12 cellular contexts compared by ENCODE assay signal in the genomic region with DNA sequence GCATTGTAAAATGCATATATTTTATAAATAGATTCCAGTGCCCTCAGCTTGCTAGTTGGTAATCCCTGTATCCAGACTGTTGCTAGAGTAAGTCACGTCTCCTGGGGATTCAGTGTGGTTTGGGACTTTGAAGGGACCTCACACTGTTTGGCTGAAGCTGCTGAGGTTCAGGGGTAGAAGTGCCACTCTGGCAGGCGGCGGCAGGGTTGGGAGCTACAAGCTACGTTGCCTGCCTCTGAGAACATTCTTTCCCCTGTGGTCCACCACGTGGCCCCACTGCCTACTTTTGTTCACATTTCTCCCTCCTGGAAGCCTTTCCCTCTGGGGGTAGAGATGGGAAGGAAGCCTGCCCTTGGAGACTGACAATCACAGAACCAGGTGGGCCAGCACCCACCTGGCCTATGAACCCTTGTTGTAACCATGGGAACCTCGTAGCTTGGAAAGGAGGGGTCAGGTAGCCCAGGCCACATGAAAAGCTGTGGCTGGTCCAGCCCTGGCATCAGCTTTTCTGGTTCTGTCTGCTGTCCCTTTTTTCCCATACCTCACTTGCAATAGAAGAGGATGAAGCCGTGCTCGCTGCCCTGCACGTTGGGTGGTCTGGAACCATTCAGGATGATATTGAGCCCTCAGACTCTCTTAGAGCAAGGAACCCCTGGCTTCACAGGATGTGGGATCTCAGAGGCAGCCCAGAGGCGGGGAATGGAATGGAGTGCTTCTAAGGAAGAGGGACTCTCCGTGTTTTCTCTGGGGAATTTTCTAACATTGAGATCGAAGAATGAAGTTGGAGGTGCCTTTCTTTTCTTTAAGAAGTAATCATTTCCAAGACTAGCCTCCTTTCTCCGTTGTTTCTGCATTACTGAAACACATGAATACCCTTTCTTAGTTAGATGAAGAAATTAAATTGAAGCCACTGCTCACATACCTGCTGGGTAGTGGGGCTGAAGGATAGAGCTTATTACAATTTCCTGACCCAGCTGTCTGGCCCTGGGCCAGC. TPM values are rescaled to one million over a fixed set of nuclear protein-coding genes. Genes with fewer than 3 reads are reported as not detected.
DNase-seq lines count a peak whose midpoint lies in the region; ATAC-seq and TF ChIP-seq lines count a peak whose summit lies in the region.
"Had no signal": no experiment of that assay in that cellular context is flagged by ENCODE, and none has a peak within 500 bp of the region (broad histone marks: within the 10 kb centered on the region; RNA-seq: fewer than 3 reads in every experiment).

No MANE protein-coding gene starts in this region.

- peak overlapping the region; percentile 47 for H3K4me3 Mint-ChIP-seq in activated naive CD4-positive, alpha-beta T cell treated with anti-CD3 and anti-CD28 coated beads, Interleukin-2, amount 50 U/mL, for 24 hours
- H3K4me3 Mint-ChIP-seq in activated naive CD8-positive, alpha-beta T cell treated with anti-CD3 and anti-CD28 coated beads, Interleukin-2, amount 50 U/mL, for 24 hours, result no peak overlapping the region
- H3K4me3 Mint-ChIP-seq in mesothelial cell of epicardium (peak overlapping the region; percentile 71), CD14-positive monocyte (no peak overlapping the region)
- H3K4me3 Mint-ChIP-seq in stimulated activated memory B cell treated with anti-CD40 and anti-IgM and Interleukin-4, amounts not matched to agents 10 μg/mL and 1 μg/mL and 100 μg/mL, for 72 hours, result no peak overlapping the region

- no peaks in the 10 kb centered on the region for H3K36me3 ChIP-seq in uterus

- no peaks in the 10 kb centered on the region for H3K9me3 Mint-ChIP-seq in activated naive CD4-positive, alpha-beta T cell treated with anti-CD3 and anti-CD28 coated beads, Interleukin-2, amount 50 U/mL, for 24 hours
- H3K9me3 Mint-ChIP-seq in activated naive CD8-positive, alpha-beta T cell treated with anti-CD3 and anti-CD28 coated beads, Interleukin-2, amount 50 U/mL, for 24 hours, result no peaks in the 10 kb centered on the region
- H3K9me3 Mint-ChIP-seq in mesothelial cell of epicardium, result no peaks in the 10 kb centered on the region
- peaks cover 0 to 3% (median 0%) of the 10 kb centered on the region in 7 donors for H3K9me3 Mint-ChIP-seq in CD14-positive monocyte
- H3K9me3 Mint-ChIP-seq in stimulated activated memory B cell treated with anti-CD40 and anti-IgM and Interleukin-4, amounts not matched to agents 10 μg/mL and 1 μg/mL and 100 μg/mL, for 72 hours, result no peaks in the 10 kb centered on the region
- H3K9me3 Mint-ChIP-seq: effector memory CD8-positive, alpha-beta T cell; natural killer cell had no signal

- peak overlapping the region; percentile 38 for H3K27ac Mint-ChIP-seq in activated naive CD4-positive, alpha-beta T cell treated with anti-CD3 and anti-CD28 coated beads, Interleukin-2, amount 50 U/mL, for 24 hours
- H3K27ac Mint-ChIP-seq in activated naive CD8-positive, alpha-beta T cell treated with anti-CD3 and anti-CD28 coated beads, Interleukin-2, amount 50 U/mL, for 24 hours, result peak overlapping the region; percentile 33
- H3K27ac Mint-ChIP-seq in mesothelial cell of epicardium (peak overlapping the region; percentile 72), CD14-positive monocyte (no peak overlapping the region)
- H3K27ac Mint-ChIP-seq in stimulated activated memory B cell treated with anti-CD40 and anti-IgM and Interleukin-4, amounts not matched to agents 10 μg/mL and 1 μg/mL and 100 μg/mL, for 72 hours, result no peak overlapping the region

- H3K9me3 ChIP-seq in uterus, result no peaks in the 10 kb centered on the region

- H3K27me3 Mint-ChIP-seq in activated naive CD4-positive, alpha-beta T cell treated with anti-CD3 and anti-CD28 coated beads, Interleukin-2, amount 50 U/mL, for 24 hours, result no peaks in the 10 kb centered on the region
- H3K27me3 Mint-ChIP-seq in activated naive CD8-positive, alpha-beta T cell treated with anti-CD3 and anti-CD28 coated beads, Interleukin-2, amount 50 U/mL, for 24 hours, result no peaks in the 10 kb centered on the region
- H3K27me3 Mint-ChIP-seq in mesothelial cell of epicardium (ENCODE audit: low read depth), result no peaks in the 10 kb centered on the region
- H3K27me3 Mint-ChIP-seq in CD14-positive monocyte (ENCODE audit: low read depth in 3 of 3), result peaks cover 2 to 15% (median 11%) of the 10 kb centered on the region in 3 donors
- H3K27me3 Mint-ChIP-seq in stimulated activated memory B cell treated with anti-CD40 and anti-IgM and Interleukin-4, amounts not matched to agents 10 μg/mL and 1 μg/mL and 100 μg/mL, for 72 hours, result peaks cover 7% of the 10 kb centered on the region
- H3K27me3 Mint-ChIP-seq: effector memory CD8-positive, alpha-beta T cell had no signal

- no peaks in the 10 kb centered on the region for H3K27me3 ChIP-seq in uterus

- H3K4me3 ChIP-seq in uterus, result no peak overlapping the region

- peaks cover 82% of the 10 kb centered on the region for H3K4me1 Mint-ChIP-seq in activated naive CD4-positive, alpha-beta T cell treated with anti-CD3 and anti-CD28 coated beads, Interleukin-2, amount 50 U/mL, for 24 hours
- peaks cover 72% of the 10 kb centered on the region for H3K4me1 Mint-ChIP-seq in activated naive CD8-positive, alpha-beta T cell treated with anti-CD3 and anti-CD28 coated beads, Interleukin-2, amount 50 U/mL, for 24 hours
- peaks cover 59% of the 10 kb centered on the region for H3K4me1 Mint-ChIP-seq in mesothelial cell of epicardium
- H3K4me1 Mint-ChIP-seq in CD14-positive monocyte, result peaks cover 21% of the 10 kb centered on the region
- H3K4me1 Mint-ChIP-seq in stimulated activated memory B cell treated with anti-CD40 and anti-IgM and Interleukin-4, amounts not matched to agents 10 μg/mL and 1 μg/mL and 100 μg/mL, for 72 hours, result peaks cover 7% of the 10 kb centered on the region

- H3K36me3 Mint-ChIP-seq in activated naive CD4-positive, alpha-beta T cell treated with anti-CD3 and anti-CD28 coated beads, Interleukin-2, amount 50 U/mL, for 24 hours, result peaks cover 5% of the 10 kb centered on the region
- peaks cover 12% of the 10 kb centered on the region for H3K36me3 Mint-ChIP-seq in activated naive CD8-positive, alpha-beta T cell treated with anti-CD3 and anti-CD28 coated beads, Interleukin-2, amount 50 U/mL, for 24 hours (ENCODE audit: low read depth)
- H3K36me3 Mint-ChIP-seq in mesothelial cell of epicardium, result no peaks in the 10 kb centered on the region
- peaks cover 0 to 3% of the 10 kb centered on the region in 2 donors for H3K36me3 Mint-ChIP-seq in CD14-positive monocyte
- no peaks in the 10 kb centered on the region for H3K36me3 Mint-ChIP-seq in stimulated activated memory B cell treated with anti-CD40 and anti-IgM and Interleukin-4, amounts not matched to agents 10 μg/mL and 1 μg/mL and 100 μg/mL, for 72 hours
- H3K36me3 Mint-ChIP-seq: natural killer cell had no signal

- TF ChIP-seq CTCF in mesothelial cell of epicardium (IDR thresholded peaks at IDR 0.05; ENCODE audit: unreplicated experiment) (no peak), uterus (IDR thresholded peaks at IDR 0.05) (no peak), CD14-positive monocyte (IDR thresholded peaks at IDR 0.05) (no peak)

- peaks cover 0 to 16% of the 10 kb centered on the region in 2 donors for H3K4me1 ChIP-seq in uterus

- peak overlapping the region; percentile 42 to 53 for H3K27ac ChIP-seq in uterus

- ATAC-seq in activated naive CD8-positive, alpha-beta T cell treated with anti-CD3 and anti-CD28 coated beads, Interleukin-2, amount 50 U/mL, for 24 hours, result no peak
- ATAC-seq in stimulated activated memory B cell treated with anti-CD40 and anti-IgM and Interleukin-4, amounts not matched to agents 10 μg/mL and 1 μg/mL and 100 μg/mL, for 72 hours, result no peak
- ATAC-seq: effector memory CD8-positive, alpha-beta T cell; natural killer cell had no signal

- TF ChIP-seq POLR2A in uterus (IDR thresholded peaks at IDR 0.05), result no peak

- no peak for DNase-seq in activated naive CD4-positive, alpha-beta T cell treated with anti-CD3 and anti-CD28 coated beads, Interleukin-2, amount 50 U/mL, for 16 hours
- no peak for DNase-seq in activated naive CD8-positive, alpha-beta T cell treated with anti-CD3 and anti-CD28 coated beads, Interleukin-2, amount 50 U/mL, for 24 hours
- DNase-seq in mesothelial cell of epicardium (ENCODE audit: low spot score in 2 of 2, unreplicated experiment in 2 of 2) (no peak), uterus (no peak), CD14-positive monocyte (ENCODE audit: low spot score) (no peak), SIG-M5 (lab: John Stamatoyannopoulos, UW) (no peak)
- DNase-seq: effector memory CD8-positive, alpha-beta T cell; HCEC 1CT; natural killer cell; NCI-H1694 treated with DMSO at 0.1 percent for 48 hours had no signal

- intact Hi-C loops in uterus (cut with DNase I; ENCODE audit: low total_unique reads) (loop anchor here (10.0 kb wide), 1 partner anchor 115 kb away; no protein-coding TSS in a partner anchor), CD14-positive monocyte (cut with micrococcal nuclease) (loop anchor here (5.0 to 10.0 kb wide), 2 partner anchors 85 to 92 kb away; no protein-coding TSS in a partner anchor)

RNA-seq across cellular contexts. Expression of a gene that starts 3.0 kb away (rescaled TPM):
- total RNA-seq in mesothelial cell of epicardium (52.3 to 54.4 TPM (median 52.8 TPM) in 3 replicates), uterus (100 to 1,000 TPM in 1 of 4 donors, 10 to 100 TPM in 3; 22.5 to 103 (median 63.0) TPM)
- under 1 TPM; 0.30 to 0.68 TPM for polyA plus RNA-seq in CD14-positive monocyte

RNA-seq across cellular contexts. Expression of a gene that starts 42.6 kb away (rescaled TPM):
- 3.7 to 4.4 TPM (median 4.3 TPM) in 3 replicates for total RNA-seq in mesothelial cell of epicardium
- total RNA-seq in uterus, result 10 to 100 TPM in 2 of 4 donors, under 1 TPM in 2; 0.29 to 14.7 (median 6.3) TPM
- polyA plus RNA-seq in CD14-positive monocyte, result 10 to 100 TPM; 10.3 to 12.6 TPM

RNA-seq across cellular contexts. Expression of a gene that starts 54.5 kb away (rescaled TPM):
- total RNA-seq in mesothelial cell of epicardium (4.0 to 4.5 TPM (median 4.0 TPM) in 3 replicates), uterus (1 to 10 TPM; 2.9 to 9.7 (median 8.0) TPM)
- 10 to 100 TPM; 17.0 to 18.1 TPM for polyA plus RNA-seq in CD14-positive monocyte

Comparison
In these comparisons a context has a peak if more than half of its experiments do, and no peak if none do; other contexts are left out.
1. H3K27ac Mint-ChIP-seq: peak in activated naive CD4-positive, alpha-beta T cell treated with anti-CD3 and anti-CD28 coated beads, Interleukin-2, amount 50 U/mL, for 24 hours (single experiment), activated naive CD8-positive, alpha-beta T cell treated with anti-CD3 and anti-CD28 coated beads, Interleukin-2, amount 50 U/mL, for 24 hours (single experiment) and mesothelial cell of epicardium (single experiment); none in CD14-positive monocyte (0 of 7) and stimulated activated memory B cell treated with anti-CD40 and anti-IgM and Interleukin-4, amounts not matched to agents 10 μg/mL and 1 μg/mL and 100 μg/mL, for 72 hours (single experiment).
2. H3K4me3 Mint-ChIP-seq: peak in activated naive CD4-positive, alpha-beta T cell treated with anti-CD3 and anti-CD28 coated beads, Interleukin-2, amount 50 U/mL, for 24 hours (single experiment) and mesothelial cell of epicardium (single experiment); none in activated naive CD8-positive, alpha-beta T cell treated with anti-CD3 and anti-CD28 coated beads, Interleukin-2, amount 50 U/mL, for 24 hours (single experiment), CD14-positive monocyte (0 of 2) and stimulated activated memory B cell treated with anti-CD40 and anti-IgM and Interleukin-4, amounts not matched to agents 10 μg/mL and 1 μg/mL and 100 μg/mL, for 72 hours (single experiment).